ENCODE assay signal across 11 cellular contexts in the genomic region with DNA sequence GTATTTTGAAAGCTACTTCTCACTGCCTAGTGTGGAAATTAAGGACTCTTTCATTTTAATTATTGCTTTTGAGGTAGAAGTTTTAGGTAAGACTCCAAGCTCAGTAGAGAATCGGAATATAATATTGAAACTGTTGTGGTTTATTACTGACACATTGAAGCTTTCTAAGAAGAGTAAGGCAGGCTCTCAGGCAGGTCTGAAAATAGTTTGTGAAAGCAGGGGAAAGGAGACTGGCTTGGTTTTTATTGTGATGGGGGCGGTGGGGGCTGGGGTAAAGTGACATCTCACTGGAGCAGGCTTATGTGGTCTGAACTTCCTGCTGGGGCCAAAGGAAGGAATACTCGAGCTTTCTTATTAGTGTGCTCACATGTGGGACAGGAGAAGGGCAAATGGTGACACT.
DNase-seq lines count a peak whose midpoint lies in the region; ATAC-seq and TF ChIP-seq lines count a peak whose summit lies in the region.
"Had no signal": no experiment of that assay in that cellular context is flagged by ENCODE, and none has a peak within 500 bp of the region (broad histone marks: within the 10 kb centered on the region; RNA-seq: fewer than 3 reads in every experiment).

No MANE protein-coding gene starts in this region.

- no peaks in the 10 kb centered on the region for H3K36me3 ChIP-seq in KMS-11 (ENCODE audit: insufficient read depth)
- H3K36me3 ChIP-seq in gastrocnemius medialis: no peaks in the 10 kb centered on the region

- H3K4me1 ChIP-seq in KMS-11 (ENCODE audit: low read depth, poor library complexity, severe bottlenecking) (peaks cover 99% of the 10 kb centered on the region), gastrocnemius medialis (no peaks in the 10 kb centered on the region)

- intact Hi-C loops in gastrocnemius medialis (cut with DNase I; ENCODE audit: low total_unique reads): no loop called here

- H3K27ac ChIP-seq in KMS-11 (peak overlapping the region; percentile 75), gastrocnemius medialis (no peak overlapping the region)

- H3K4me2 ChIP-seq in KMS-11: peak overlapping the region; percentile 96

- H4K20me1 ChIP-seq in KMS-11 (ENCODE audit: insufficient read depth): no peaks in the 10 kb centered on the region

- ATAC-seq in GM19395 (IDR thresholded peaks at IDR 0.05; ENCODE audit: unreplicated experiment) (peak; percentile 95), HG02938 (IDR thresholded peaks at IDR 0.05; ENCODE audit: unreplicated experiment) (peak; percentile 89), gastrocnemius medialis (no peak), HG02571 (IDR thresholded peaks at IDR 0.05; ENCODE audit: unreplicated experiment) (no peak)

- no peaks in the 10 kb centered on the region for H3K9me3 ChIP-seq in gastrocnemius medialis

- no peaks in the 10 kb centered on the region for H3K79me2 ChIP-seq in KMS-11 (ENCODE audit: insufficient read depth, low read depth)

- TF ChIP-seq POLR2A in gastrocnemius medialis (IDR thresholded peaks at IDR 0.05): no peak

- H3K9ac ChIP-seq in KMS-11: peak overlapping the region; percentile 41; the same call in 1 of the 2 replicates

- H2AFZ ChIP-seq in KMS-11 (ENCODE audit: low read depth): peak overlapping the region; percentile 41; the same call in 1 of the 2 replicates

- DNase-seq in GM12865 (ENCODE audit: low read depth) (peak; percentile 81), glomerular visceral epithelial cell (ENCODE audit: extremely low spot score) (no peak), gastrocnemius medialis (no peak), A172 (ENCODE audit: low spot score) (no peak)
- DNase-seq: hypothalamus, NCI-H748 treated with DMSO at 0.1 percent for 48 hours, substantia nigra had no signal

- no peak overlapping the region for H3K4me3 ChIP-seq in GM12865 (ENCODE audit: low read depth, low read length)
- H3K4me3 ChIP-seq in KMS-11 (IDR thresholded peaks at IDR 0.05; ENCODE audit: insufficient read depth, low read depth, low read length): no peak overlapping the region
- no peak overlapping the region for H3K4me3 ChIP-seq in gastrocnemius medialis

- in situ Hi-C loops in gastrocnemius medialis (cut with MboI; ENCODE audit: low sequenced_read_pairs in 4 of 4): loop anchor here in 1 of 4 donors (25.0 kb wide), 1 partner anchor 292 kb away; no protein-coding TSS in a partner anchor

- TF ChIP-seq CTCF in GM12865 (IDR thresholded peaks at IDR 0.05; ENCODE audit: insufficient read depth, low read depth, low read length, missing control alignments) (no peak), KMS-11 (conservative IDR thresholded peaks at IDR 0.05; ENCODE audit: low read depth, low read length) (no peak), gastrocnemius medialis (IDR thresholded peaks at IDR 0.05 in 4 of 5, conservative IDR thresholded peaks at IDR 0.05 in 1 of 5) (no peak)

- H3K27me3 ChIP-seq in KMS-11 (ENCODE audit: insufficient read depth, low read depth) (no peaks in the 10 kb centered on the region), gastrocnemius medialis (no peaks in the 10 kb centered on the region)

Comparison
In these comparisons a context has a peak if more than half of its experiments do, and no peak if none do; other contexts are left out.
1. ATAC-seq: peak in GM19395 (single experiment) and HG02938 (single experiment); none in gastrocnemius medialis (0 of 2) and HG02571 (single experiment).